Comparison of ENCODE assay signal across 19 cellular contexts in genomic region chr13:102361113-102361512, GRCh38. TPM values are rescaled to one million over a fixed set of nuclear protein-coding genes. Genes with fewer than 3 reads are reported as not detected.
DNase-seq lines count a peak whose midpoint lies in the region; FAIRE-seq lines count a peak whose summit lies in the region.
"Had no signal": no experiment of that assay in that cellular context is flagged by ENCODE, and none has a peak within 500 bp of the region (broad histone marks: within the 10 kb centered on the region; RNA-seq: fewer than 3 reads in every experiment).

No MANE protein-coding gene starts in this region.

- H3K36me3 Mint-ChIP-seq in immature natural killer cell, result no peaks in the 10 kb centered on the region
- H3K36me3 Mint-ChIP-seq: CD8-positive, alpha-beta T cell had no signal

- no peak overlapping the region for H3K4me3 Mint-ChIP-seq in immature natural killer cell
- H3K4me3 Mint-ChIP-seq: B cell; CD4-positive, alpha-beta T cell; CD8-positive, alpha-beta T cell had no signal

- H3K27ac Mint-ChIP-seq in immature natural killer cell, result no peak overlapping the region
- H3K27ac Mint-ChIP-seq: B cell; CD4-positive, alpha-beta T cell; CD8-positive, alpha-beta T cell had no signal

- peaks cover 0 to 2% (median 0%) of the 10 kb centered on the region in 6 donors for H3K9me3 Mint-ChIP-seq in immature natural killer cell
- H3K9me3 Mint-ChIP-seq: CD4-positive, alpha-beta T cell; CD8-positive, alpha-beta T cell had no signal

- H3K27me3 Mint-ChIP-seq in immature natural killer cell (ENCODE audit: low read depth in 3 of 3), result peaks cover 0 to 4% (median 2%) of the 10 kb centered on the region in 3 donors

- no peaks in the 10 kb centered on the region for H3K4me1 Mint-ChIP-seq in immature natural killer cell
- H3K4me1 Mint-ChIP-seq: B cell had no signal

- DNase-seq in G401 (ENCODE audit: low spot score) (peak; percentile 69), NCI-H69 (lab: John Stamatoyannopoulos, UW) (peak; percentile 42), cerebellar cortex (ENCODE audit: low spot score) (peak; percentile 66), NCI-H82 (lab: John Stamatoyannopoulos, UW) (no peak), frontal cortex (ENCODE audit: low spot score in 2 of 2) (no peak), immature natural killer cell (no peak)
- DNase-seq: AML-193; Caco-2; Calu3; CD4-positive, alpha-beta T cell; CD8-positive, alpha-beta T cell; DMS79 treated with DMSO at 0.1 percent for 48 hours; GDM1 had no signal

- in situ Hi-C loops in G401 (cut with HindIII; ENCODE audit: low sequenced_read_pairs), result no loop called here

- FAIRE-seq in frontal cortex (lab: Jason Lieb, UNC), result no peak
- FAIRE-seq: A549, D721Med, GM12878, GM12892, GM18507 had no signal

RNA-seq across cellular contexts. Expression of gene FGF14, which starts 40.7 kb away (rescaled TPM):
- not detected in 2 replicates for total RNA-seq in G401 (2014; rRNA removed; shearing (Covaris generic))
- 85.2 TPM for total RNA-seq in frontal cortex
- polyA plus RNA-seq in immature natural killer cell, result not detected
- total RNA-seq: B cell; Caco-2; CD4-positive, alpha-beta T cell; CD8-positive, alpha-beta T cell had no signal
- polyA plus RNA-seq: A549 had no signal

Comparison
In these comparisons a context has a peak if more than half of its experiments do, and no peak if none do; other contexts are left out.
1. DNase-seq: peak in G401 (single experiment), NCI-H69 (single experiment) and cerebellar cortex (single experiment); none in NCI-H82 (single experiment), frontal cortex (0 of 2) and immature natural killer cell (0 of 3).
2. RNA of gene FGF14, which starts 40.7 kb away (total RNA-seq): 85.2 TPM in frontal cortex (single experiment); not detected in G401; every median in the first group is over 10 times any median in the second.